ENCODE assay signal across 1 cellular context in genomic region chr10:15140640-15141039, GRCh38.
TF ChIP-seq lines count a peak whose summit lies in the region.

No MANE protein-coding gene starts in this region.

TF ChIP-seq in H1, 55 proteins besides CTCF, POLR2A, EP300 and RAD21:
- TF ChIP-seq TAF7 (optimal IDR thresholded peaks at IDR 0.05; ENCODE audit: borderline replicate concordance, low read depth, low read length): no peak
- TF ChIP-seq TBP (IDR thresholded peaks at IDR 0.05; ENCODE audit: low read depth, low read length): no peak
- TF ChIP-seq SP2 (IDR thresholded peaks at IDR 0.05; ENCODE audit: low read length): no peak
- TF ChIP-seq MAX (IDR thresholded peaks at IDR 0.05): no peak
- no peak for TF ChIP-seq RNF2 (IDR thresholded peaks at IDR 0.05; ENCODE audit: borderline replicate concordance, low read depth, low read length, missing control alignments, poor library complexity, severe bottlenecking)
- no peak for TF ChIP-seq SRF (IDR thresholded peaks at IDR 0.05; ENCODE audit: low read depth, low read length)
- TF ChIP-seq SUZ12 (IDR thresholded peaks at IDR 0.05; ENCODE audit: low read length): no peak
- TF ChIP-seq CHD7 (IDR thresholded peaks at IDR 0.05; ENCODE audit: insufficient replicate concordance, low read length): no peak
